Comparison of ENCODE assay signal across 1 cellular context in genomic region chr2:138291805-138292204, GRCh38.
A peak's percentile ranks its signal among the peaks of the same experiment; 100 is the strongest.
TF ChIP-seq lines count a peak whose summit lies in the region.

No MANE protein-coding gene starts in this region.

TF ChIP-seq in HepG2, 621 proteins besides CTCF, POLR2A, EP300 and RAD21 (continued from another document):
- TF ChIP-seq PRDM15 (CRISPR knock-in tag; IDR thresholded peaks at IDR 0.05) (peak; percentile 97), DR1 (CRISPR knock-in tag; IDR thresholded peaks at IDR 0.05) (no peak)
